In the genomic region with DNA sequence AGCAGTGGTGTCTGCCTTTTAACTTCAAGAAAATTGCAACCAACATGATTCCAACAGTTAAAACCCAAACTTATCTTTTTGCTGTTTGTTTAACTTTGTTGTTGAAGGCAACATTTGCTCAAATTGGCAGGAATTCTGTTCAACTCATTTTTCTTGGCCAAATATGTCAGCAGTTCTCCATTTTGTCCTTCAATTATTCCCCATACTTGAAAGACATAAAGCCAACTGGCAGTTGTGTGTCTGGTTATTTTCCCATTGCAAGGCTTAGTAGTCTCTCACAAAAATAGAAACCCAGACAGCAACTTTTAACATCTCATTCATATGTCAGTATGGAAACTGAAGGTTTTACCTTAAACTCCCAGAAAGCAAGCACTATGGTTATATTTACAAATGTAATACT, we compare ENCODE assay signal across 18 cellular contexts.
"Had no signal": no experiment of that assay in that cellular context is flagged by ENCODE, and none has a peak within 500 bp of the region (broad histone marks: within the 10 kb centered on the region; RNA-seq: fewer than 3 reads in every experiment).

No MANE protein-coding gene starts in this region.

- H3K4me1 ChIP-seq: esophagus muscularis mucosa, gastrocnemius medialis, left lung, lower lobe of right lung had no signal

- H3K27ac ChIP-seq: dorsolateral prefrontal cortex, esophagus muscularis mucosa, gastrocnemius medialis, left lung, lower lobe of right lung had no signal

- H3K9me3 ChIP-seq: gastrocnemius medialis, lower lobe of right lung, mucosa of descending colon had no signal

- DNase-seq: dermis blood vessel endothelial cell; dorsolateral prefrontal cortex; effector CD4-positive, alpha-beta T cell; effector memory CD4-positive, alpha-beta T cell; foreskin fibroblast; gastrocnemius medialis; glutamatergic neuron; head of caudate nucleus; heart right ventricle; hippocampal formation; left cardiac atrium; left lung; left ventricle myocardium superior; lower lobe of right lung; mesenchymal stem cell; mucosa of descending colon had no signal

- H3K27me3 ChIP-seq: dorsolateral prefrontal cortex, esophagus muscularis mucosa, gastrocnemius medialis, heart right ventricle, left lung had no signal

- ATAC-seq: gastrocnemius medialis, heart right ventricle, left cardiac atrium, left lung, left ventricle myocardium superior, lower lobe of right lung, mucosa of descending colon had no signal

- H3K4me3 ChIP-seq: coronary artery, dorsolateral prefrontal cortex, esophagus muscularis mucosa, gastrocnemius medialis, heart right ventricle, left lung, lower lobe of right lung, mucosa of descending colon had no signal

- H3K36me3 ChIP-seq: esophagus muscularis mucosa, gastrocnemius medialis, heart right ventricle, left lung, lower lobe of right lung had no signal
